8 cellular contexts compared by ENCODE assay signal in the genomic region with DNA sequence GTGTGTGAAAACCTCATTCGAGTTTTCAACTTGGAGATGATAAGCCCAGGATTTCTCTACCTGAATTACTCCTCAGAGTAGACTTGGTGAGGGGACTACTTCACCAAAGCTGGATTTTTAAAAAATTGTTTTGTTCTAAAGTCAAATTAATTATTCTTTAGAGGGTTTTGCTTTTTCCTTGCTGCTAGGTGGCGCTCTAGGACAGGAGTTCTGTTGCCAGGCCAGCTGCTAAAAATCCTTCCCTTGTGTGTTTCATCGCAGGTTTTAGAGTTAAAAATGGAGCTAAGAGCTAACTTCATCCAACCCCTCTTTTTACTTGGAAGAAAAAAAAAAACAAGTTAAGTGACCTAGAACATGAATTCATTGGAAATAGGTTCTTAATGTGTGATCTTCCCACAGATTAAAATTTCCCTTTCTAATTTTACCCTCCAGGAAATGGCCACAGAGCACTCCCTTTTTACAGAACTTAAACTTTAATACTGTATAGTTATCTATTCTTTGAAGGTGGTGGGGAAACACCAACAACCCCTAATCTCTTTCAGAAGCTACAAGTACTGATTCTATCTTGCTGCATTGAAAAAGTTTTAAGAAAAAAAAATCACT. TPM values are rescaled to one million over a fixed set of nuclear protein-coding genes. Genes with fewer than 3 reads are reported as not detected.
DNase-seq lines count a peak whose midpoint lies in the region; ATAC-seq and TF ChIP-seq lines count a peak whose summit lies in the region.

No MANE protein-coding gene starts in this region.

- DNase-seq in BE2C (peak; percentile 71), H4 (ENCODE audit: low spot score) (peak; percentile 56), NCI-H446 (lab: John Stamatoyannopoulos, UW) (peak; percentile 41 to 73), mucosa of gallbladder (ENCODE audit: low spot score) (peak; percentile 56), stomach (peak; percentile 53)
- DNase-seq in activated CD4-positive, alpha-beta T cell treated with anti-CD3 and anti-CD28 coated beads for 4 hours = peak; percentile 50 to 63
- peak; percentile 36 for DNase-seq in effector CD8-positive, alpha-beta T cell (lab: John Stamatoyannopoulos, UW)

- no peak for TF ChIP-seq EP300 in stomach (IDR thresholded peaks at IDR 0.05)

- H3K27me3 ChIP-seq in BE2C = no peaks in the 10 kb centered on the region
- no peaks in the 10 kb centered on the region for H3K27me3 ChIP-seq in stomach

- H3K36me3 ChIP-seq in BE2C (no peaks in the 10 kb centered on the region), stomach (no peaks in the 10 kb centered on the region)

- intact Hi-C loops in stomach (cut with DNase I; ENCODE audit: low total_unique reads) = loop anchor here (5.0 kb wide), 1 partner anchor 106 kb away; no protein-coding TSS in a partner anchor

- no peak overlapping the region for H3K4me3 ChIP-seq in BE2C (ENCODE audit: low read depth, low read length)
- H3K4me3 ChIP-seq in stomach = no peak overlapping the region

- H3K9me3 ChIP-seq in BE2C (no peaks in the 10 kb centered on the region), stomach (no peaks in the 10 kb centered on the region)

- no peak overlapping the region for H3K27ac ChIP-seq in stomach

- peaks cover 20% of the 10 kb centered on the region for H3K4me1 ChIP-seq in BE2C
- peaks cover 0 to 47% (median 11%) of the 10 kb centered on the region in 4 donors for H3K4me1 ChIP-seq in stomach

- TF ChIP-seq CTCF in BE2C (IDR thresholded peaks at IDR 0.05; ENCODE audit: low read depth, low read length) = peak; percentile 85
- peak in 5 of 7 experiments; percentile 29 to 75 (median 68) for TF ChIP-seq CTCF in stomach (IDR thresholded peaks at IDR 0.05)

- no peak for ATAC-seq in GM18861 (IDR thresholded peaks at IDR 0.05; ENCODE audit: unreplicated experiment)

- 0 to 3% (median 3%) methylated on average over 3 of the region's 3 CpGs for WGBS in stomach, 5 donors

- TF ChIP-seq POLR2A in stomach (IDR thresholded peaks at IDR 0.05) = no peak

RNA-seq across cellular contexts. Expression of a gene that starts 36.7 kb away (rescaled TPM):
- 46.9 TPM for polyA plus RNA-seq in BE2C (2012; ENCODE audit: insufficient read depth, insufficient read length, low read depth)
- total RNA-seq in H4 (2014; rRNA removed; shearing (Covaris generic)) = not detected in 2 replicates
- 5.1 TPM for total RNA-seq in mucosa of gallbladder
- under 1 TPM in 1 of 5 donors, not detected in 4; 0.18 TPM for total RNA-seq in stomach
- under 1 TPM; 0.15 to 0.61 (median 0.31) TPM for polyA plus RNA-seq in stomach
